In genomic region chr6:16337280-16337975, GRCh38 we compare ENCODE assay signal across 11 cellular contexts.
DNase-seq lines count a peak whose midpoint lies in the region; ATAC-seq and TF ChIP-seq lines count a peak whose summit lies in the region.
"Had no signal": no experiment of that assay in that cellular context is flagged by ENCODE, and none has a peak within 500 bp of the region (broad histone marks: within the 10 kb centered on the region; RNA-seq: fewer than 3 reads in every experiment).

No MANE protein-coding gene starts in this region.

- TF ChIP-seq POLR2A in adrenal gland (IDR thresholded peaks at IDR 0.05), result no peak
- no peak for TF ChIP-seq POLR2A in prostate gland (IDR thresholded peaks at IDR 0.05)

- H3K27ac ChIP-seq in adrenal gland (peak overlapping the region in 1 of 5 donors; percentile 53), prostate gland (no peak overlapping the region)
- H3K27ac ChIP-seq: foreskin keratinocyte had no signal

- H3K27me3 ChIP-seq in adrenal gland, result no peaks in the 10 kb centered on the region
- H3K27me3 ChIP-seq in prostate gland (replicated peaks; ENCODE audit: insufficient read depth), result no peaks in the 10 kb centered on the region
- H3K27me3 ChIP-seq: foreskin keratinocyte had no signal

- WGBS in adrenal gland, 4 donors, result 39 to 71% (median 54%) methylated on average over 7 to 13 of the region's 13 CpGs
- WGBS in prostate gland, result 24% methylated on average over 13 of the region's 13 CpGs

- H3K36me3 ChIP-seq in adrenal gland (replicated peaks in 1 of 2), result no peaks in the 10 kb centered on the region
- no peaks in the 10 kb centered on the region for H3K36me3 ChIP-seq in prostate gland

- H3K4me3 ChIP-seq in adrenal gland (no peak overlapping the region), prostate gland (no peak overlapping the region)

- intact Hi-C loops in adrenal gland (cut with DNase I) (loop anchor here (10.0 kb wide), 1 partner anchor 427 kb away; the partner anchor contains the start of gene ATXN1 (in 2 of the 2)), Right ventricle myocardium superior (cut with DNase I) (loop anchor here (10.0 kb wide), 1 partner anchor 427 kb away; the partner anchor contains the start of gene ATXN1), prostate gland (cut with DNase I) (loop anchor here (5.0 to 10.0 kb wide), 3 partner anchors 65 to 627 kb away; no protein-coding TSS in a partner anchor)

- ATAC-seq in Right ventricle myocardium superior (ENCODE audit: poor library complexity) (peak; percentile 90), GM18517 (IDR thresholded peaks at IDR 0.05; ENCODE audit: unreplicated experiment) (no peak)
- ATAC-seq: foreskin keratinocyte had no signal

- TF ChIP-seq CTCF in adrenal gland (IDR thresholded peaks at IDR 0.05), result no peak
- no peak for TF ChIP-seq CTCF in prostate gland (IDR thresholded peaks at IDR 0.05)

- DNase-seq in Daoy (ENCODE audit: low read depth) (peak; percentile 82), adrenal gland (peak; percentile 77 to 94 (median 85)), Right ventricle myocardium superior (peak; percentile 97), prostate gland (ENCODE audit: low spot score) (peak; percentile 37), iPS-NIHi11 (ENCODE audit: low spot score) (no peak), NCI-H1048 (lab: John Stamatoyannopoulos, UW) (no peak)
- DNase-seq in stimulated activated CD4-positive, alpha-beta T cell treated with anti-CD3 and anti-CD28 coated beads, Interleukin-12 subunit alpha, Interleukin-12 subunit beta, amount 100 ng/mL, for 4 hours, result no peak
- DNase-seq: activated CD4-positive, alpha-beta T cell treated with anti-CD3 and anti-CD28 coated beads for 48 hours; foreskin keratinocyte; NCI-H1930 had no signal

- H3K4me1 ChIP-seq in adrenal gland (replicated peaks in 1 of 2), result peaks cover 23 to 46% of the 10 kb centered on the region in 2 donors
- H3K4me1 ChIP-seq in prostate gland (replicated peaks), result no peaks in the 10 kb centered on the region

- H3K9me3 ChIP-seq in adrenal gland (replicated peaks in 1 of 3), result no peaks in the 10 kb centered on the region
- H3K9me3 ChIP-seq in prostate gland, result no peaks in the 10 kb centered on the region

Comparison
In these comparisons a context has a peak if more than half of its experiments do, and no peak if none do; other contexts are left out.
1. DNase-seq: peak in Daoy (single experiment), adrenal gland (7 of 7), Right ventricle myocardium superior (single experiment) and prostate gland (single experiment); none in iPS-NIHi11 (single experiment), NCI-H1048 (single experiment) and stimulated activated CD4-positive, alpha-beta T cell treated with anti-CD3 and anti-CD28 coated beads, Interleukin-12 subunit alpha, Interleukin-12 subunit beta, amount 100 ng/mL, for 4 hours (single experiment).